ENCODE assay signal across 25 cellular contexts in the genomic region with DNA sequence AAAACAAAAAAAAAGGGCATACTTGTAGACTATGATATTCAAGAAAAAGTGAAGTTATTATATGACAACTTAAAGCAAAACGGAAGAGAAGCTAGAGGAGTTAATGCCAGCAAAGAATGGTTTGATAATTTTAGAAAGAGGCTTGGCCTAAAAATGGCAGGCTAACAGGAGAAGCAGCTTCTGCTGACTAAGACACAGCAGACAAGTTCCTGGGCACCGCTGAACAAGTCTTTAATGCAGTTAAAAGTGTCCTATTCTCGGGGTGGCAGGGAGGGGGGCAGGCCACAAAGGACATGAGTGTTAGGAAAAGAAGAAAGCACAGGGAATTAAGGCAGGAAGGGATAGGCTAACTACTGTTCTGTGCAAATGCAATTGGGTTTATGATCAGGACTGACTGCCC. TPM values are rescaled to one million over a fixed set of nuclear protein-coding genes. Genes with fewer than 3 reads are reported as not detected.
A peak's percentile ranks its signal among the peaks of the same experiment; 100 is the strongest.
DNase-seq lines count a peak whose midpoint lies in the region; ATAC-seq and TF ChIP-seq lines count a peak whose summit lies in the region.
"Had no signal": no experiment of that assay in that cellular context is flagged by ENCODE, and none has a peak within 500 bp of the region (broad histone marks: within the 10 kb centered on the region; RNA-seq: fewer than 3 reads in every experiment).

No MANE protein-coding gene starts in this region.

- intact Hi-C loops in posterior cingulate gyrus (cut with DNase I) = no loop called here

- no peaks in the 10 kb centered on the region for H3K9me3 ChIP-seq in mesodermal cell (ENCODE audit: control insufficient read depth, low read length)
- H3K9me3 ChIP-seq: BLaER1 treated with 17β-estradiol and CSF1 and Interleukin-3, amounts not matched to agents 10 nM and 100 nM; MG63; suprapubic skin; vagina had no signal

- POLR2A ChIA-PET in GM10248 (lab: Yijun Ruan, JAX) = no interaction called here

- H3K36me3 ChIP-seq in mesodermal cell (ENCODE audit: control insufficient read depth, insufficient read depth, low read length) = peaks cover 61% of the 10 kb centered on the region
- H3K36me3 ChIP-seq: cardiac muscle cell had no signal

- no peak for TF ChIP-seq CTCF in GM10248 (IDR thresholded peaks at IDR 0.05; ENCODE audit: control extremely low read depth, extremely low read depth, low read depth, missing control alignments)

- no peak overlapping the region for H3K4me3 Mint-ChIP-seq in activated naive CD4-positive, alpha-beta T cell treated with anti-CD3 and anti-CD28 coated beads, Interleukin-2, amount 10 ng/mL, durations not matched to agents 7 days and 5 days
- H3K4me3 Mint-ChIP-seq in central memory CD8-positive, alpha-beta T cell = no peak overlapping the region
- H3K4me3 Mint-ChIP-seq in stimulated activated memory B cell treated with anti-CD40 and anti-IgM and Interleukin-4, amounts not matched to agents 10 μg/mL and 1 μg/mL and 100 μg/mL, for 72 hours = no peak overlapping the region
- H3K4me3 Mint-ChIP-seq: activated CD4-positive, alpha-beta T cell treated with anti-CD3 and anti-CD28 coated beads, Interleukin-2, amount 10 ng/mL, durations not matched to agents 24 days and 14 days; nephron had no signal

- H3K36me3 Mint-ChIP-seq in activated naive CD4-positive, alpha-beta T cell treated with anti-CD3 and anti-CD28 coated beads, Interleukin-2, amount 10 ng/mL, durations not matched to agents 7 days and 5 days = peaks cover 2% of the 10 kb centered on the region
- peaks cover 1% of the 10 kb centered on the region for H3K36me3 Mint-ChIP-seq in central memory CD8-positive, alpha-beta T cell (ENCODE audit: insufficient read depth)
- peaks cover 5% of the 10 kb centered on the region for H3K36me3 Mint-ChIP-seq in stimulated activated memory B cell treated with anti-CD40 and anti-IgM and Interleukin-4, amounts not matched to agents 10 μg/mL and 1 μg/mL and 100 μg/mL, for 72 hours

- no peaks in the 10 kb centered on the region for H3K4me1 ChIP-seq in mesodermal cell (ENCODE audit: control insufficient read depth, insufficient read depth, low read length, poor library complexity, severe bottlenecking)
- H3K4me1 ChIP-seq: suprapubic skin had no signal

- H3K4me3 ChIP-seq in mesodermal cell (ENCODE audit: extremely low read depth, insufficient read depth, low read length, poor library complexity, severe bottlenecking) = no peak overlapping the region
- H3K4me3 ChIP-seq: BLaER1 treated with 17β-estradiol and CSF1 and Interleukin-3, amounts not matched to agents 10 nM and 100 nM; cardiac muscle cell; MG63; suprapubic skin; vagina had no signal

- no peaks in the 10 kb centered on the region for H3K27me3 Mint-ChIP-seq in activated naive CD4-positive, alpha-beta T cell treated with anti-CD3 and anti-CD28 coated beads, Interleukin-2, amount 10 ng/mL, durations not matched to agents 7 days and 5 days
- no peaks in the 10 kb centered on the region for H3K27me3 Mint-ChIP-seq in central memory CD8-positive, alpha-beta T cell
- H3K27me3 Mint-ChIP-seq in stimulated activated memory B cell treated with anti-CD40 and anti-IgM and Interleukin-4, amounts not matched to agents 10 μg/mL and 1 μg/mL and 100 μg/mL, for 72 hours = no peaks in the 10 kb centered on the region
- H3K27me3 Mint-ChIP-seq: activated CD4-positive, alpha-beta T cell treated with anti-CD3 and anti-CD28 coated beads, Interleukin-2, amount 10 ng/mL, durations not matched to agents 24 days and 14 days had no signal

- WGBS in mesodermal cell (ENCODE audit: insufficient coverage in 2 of 2), 2 experiments = 97 to 100% methylated on average over 3 of the region's 3 CpGs

- H3K27ac Mint-ChIP-seq in activated naive CD4-positive, alpha-beta T cell treated with anti-CD3 and anti-CD28 coated beads, Interleukin-2, amount 10 ng/mL, durations not matched to agents 7 days and 5 days = peak overlapping the region; percentile 58
- peak overlapping the region; percentile 69 for H3K27ac Mint-ChIP-seq in central memory CD8-positive, alpha-beta T cell (ENCODE audit: low read depth)
- H3K27ac Mint-ChIP-seq in stimulated activated memory B cell treated with anti-CD40 and anti-IgM and Interleukin-4, amounts not matched to agents 10 μg/mL and 1 μg/mL and 100 μg/mL, for 72 hours = peak overlapping the region; percentile 6

- DNase-seq in activated naive CD4-positive, alpha-beta T cell treated with anti-CD3 and anti-CD28 coated beads, Interleukin-2, amount 10 ng/mL, durations not matched to agents 7 days and 5 days = no peak
- DNase-seq in activated naive CD4-positive, alpha-beta T cell treated with anti-CD3 and anti-CD28 coated beads, Interleukin-2, amount 50 U/mL, for 16 hours = no peak
- no peak for DNase-seq in central memory CD8-positive, alpha-beta T cell (ENCODE audit: low spot score in 2 of 2)
- no peak for DNase-seq in posterior cingulate gyrus
- DNase-seq in GM10248 (ENCODE audit: extremely low spot score) = no peak
- DNase-seq: activated CD4-positive, alpha-beta T cell treated with anti-CD3 and anti-CD28 coated beads, Interleukin-2, amount 10 ng/mL, durations not matched to agents 24 days and 14 days; activated gamma-delta T cell; amniotic stem cell; EL; erythroblast; foreskin keratinocyte; IMR-90; MG63; NCI-H1436 treated with DMSO at 0.1 percent for 48 hours; NCI-H2171; NCI-H526 treated with DMSO at 0.1 percent for 48 hours had no signal

- H3K27ac ChIP-seq in mesodermal cell (ENCODE audit: low read depth, low read length, severe bottlenecking) = peak overlapping the region; percentile 55
- H3K27ac ChIP-seq: BLaER1 treated with 17β-estradiol and CSF1 and Interleukin-3, amounts not matched to agents 10 nM and 100 nM; cardiac muscle cell; foreskin keratinocyte; HL-60; suprapubic skin; vagina had no signal

- ATAC-seq in central memory CD8-positive, alpha-beta T cell (replicated peaks; ENCODE audit: extremely low read depth, poor library complexity, severe bottlenecking) = no peak
- no peak for ATAC-seq in stimulated activated memory B cell treated with anti-CD40 and anti-IgM and Interleukin-4, amounts not matched to agents 10 μg/mL and 1 μg/mL and 100 μg/mL, for 72 hours
- no peak for ATAC-seq in GM18867 (IDR thresholded peaks at IDR 0.05; ENCODE audit: unreplicated experiment)
- ATAC-seq: foreskin keratinocyte had no signal

- peaks cover 3% of the 10 kb centered on the region for H3K4me1 Mint-ChIP-seq in activated naive CD4-positive, alpha-beta T cell treated with anti-CD3 and anti-CD28 coated beads, Interleukin-2, amount 10 ng/mL, durations not matched to agents 7 days and 5 days
- H3K4me1 Mint-ChIP-seq in central memory CD8-positive, alpha-beta T cell = peaks cover 33% of the 10 kb centered on the region
- H3K4me1 Mint-ChIP-seq in stimulated activated memory B cell treated with anti-CD40 and anti-IgM and Interleukin-4, amounts not matched to agents 10 μg/mL and 1 μg/mL and 100 μg/mL, for 72 hours = no peaks in the 10 kb centered on the region

- CTCF ChIA-PET in activated naive CD4-positive, alpha-beta T cell treated with anti-CD3 and anti-CD28 coated beads, Interleukin-2, amount 10 ng/mL, durations not matched to agents 7 days and 5 days (lab: Charles Lee) = no interaction called here
- CTCF ChIA-PET in GM10248 (lab: Yijun Ruan, JAX) = interaction anchor here (2.1 kb wide), 1 partner anchor 35 kb away, joined by 5 read pairs; no protein-coding TSS in a partner anchor

- H3K9me3 Mint-ChIP-seq in activated naive CD4-positive, alpha-beta T cell treated with anti-CD3 and anti-CD28 coated beads, Interleukin-2, amount 10 ng/mL, durations not matched to agents 7 days and 5 days = no peaks in the 10 kb centered on the region
- H3K9me3 Mint-ChIP-seq in central memory CD8-positive, alpha-beta T cell = no peaks in the 10 kb centered on the region
- H3K9me3 Mint-ChIP-seq in stimulated activated memory B cell treated with anti-CD40 and anti-IgM and Interleukin-4, amounts not matched to agents 10 μg/mL and 1 μg/mL and 100 μg/mL, for 72 hours = no peaks in the 10 kb centered on the region
- H3K9me3 Mint-ChIP-seq: activated CD4-positive, alpha-beta T cell treated with anti-CD3 and anti-CD28 coated beads, Interleukin-2, amount 10 ng/mL, durations not matched to agents 24 days and 14 days; nephron had no signal

RNA-seq across cellular contexts. Expression of a gene that starts 50.3 kb away (rescaled TPM):
- 8.2 TPM for polyA plus RNA-seq in mesodermal cell (2013, experiment 1 of 2)
- polyA plus RNA-seq in mesodermal cell (2013, experiment 2 of 2) = 6.8 TPM

Comparison
In these comparisons a context has a peak if more than half of its experiments do, and no peak if none do; other contexts are left out.
1. H3K27ac Mint-ChIP-seq: peak in every context shown above with its lines; median percentile 69 in central memory CD8-positive, alpha-beta T cell; 58 in activated naive CD4-positive, alpha-beta T cell treated with anti-CD3 and anti-CD28 coated beads, Interleukin-2, amount 10 ng/mL, durations not matched to agents 7 days and 5 days; 6 in stimulated activated memory B cell treated with anti-CD40 and anti-IgM and Interleukin-4, amounts not matched to agents 10 μg/mL and 1 μg/mL and 100 μg/mL, for 72 hours.